ENCODE assay signal across 26 cellular contexts in genomic region chrX:29560065-29560464, GRCh38.
DNase-seq lines count a peak whose midpoint lies in the region; ATAC-seq, FAIRE-seq and TF ChIP-seq lines count a peak whose summit lies in the region.
"Had no signal": no experiment of that assay in that cellular context is flagged by ENCODE, and none has a peak within 500 bp of the region (broad histone marks: within the 10 kb centered on the region; RNA-seq: fewer than 3 reads in every experiment).

No MANE protein-coding gene starts in this region.

- CTCF ChIA-PET in OCI-LY7 (lab: Charles Lee; ENCODE audit: unreplicated experiment), result no interaction called here

- H3K4me3 ChIP-seq in astrocyte (ENCODE audit: insufficient read depth, low read depth, low read length), result no peak overlapping the region
- no peak overlapping the region for H3K4me3 ChIP-seq in pancreas
- no peak overlapping the region for H3K4me3 ChIP-seq in OCI-LY7 (ENCODE audit: low read depth, low read length, poor library complexity, severe bottlenecking)
- H3K4me3 ChIP-seq: A549; BLaER1 treated with 17β-estradiol and CSF1 and Interleukin-3, amounts not matched to agents 10 nM and 100 nM; GM23248 had no signal

- no peaks in the 10 kb centered on the region for H3K36me3 ChIP-seq in astrocyte (ENCODE audit: insufficient read depth, low read length)
- no peaks in the 10 kb centered on the region for H3K36me3 ChIP-seq in pancreas
- H3K36me3 ChIP-seq in OCI-LY7 (ENCODE audit: insufficient read depth, low read length), result no peaks in the 10 kb centered on the region
- H3K36me3 ChIP-seq: BE2C; BLaER1 treated with 17β-estradiol and CSF1 and Interleukin-3, amounts not matched to agents 10 nM and 100 nM had no signal

- intact Hi-C loops in pancreas (cut with DNase I) (no loop called here), OCI-LY7 (cut with micrococcal nuclease; ENCODE audit: unreplicated experiment) (no loop called here)

- H3K36me3 Mint-ChIP-seq in astrocyte (ENCODE audit: low read depth, unreplicated experiment), result no peaks in the 10 kb centered on the region
- H3K36me3 Mint-ChIP-seq: CD14-positive monocyte; CD8-positive, alpha-beta memory T cell had no signal

- ATAC-seq in pancreas, result no peak
- ATAC-seq: A549 had no signal

- H3K9me3 ChIP-seq in astrocyte (ENCODE audit: insufficient read depth, low read depth, low read length), result no peaks in the 10 kb centered on the region
- H3K9me3 ChIP-seq in pancreas, result peaks cover 0 to 3% (median 1%) of the 10 kb centered on the region in 4 donors
- H3K9me3 ChIP-seq in OCI-LY7 (ENCODE audit: low read length), result no peaks in the 10 kb centered on the region
- H3K9me3 ChIP-seq: BE2C had no signal

- no peaks in the 10 kb centered on the region for H3K9me2 ChIP-seq in OCI-LY7 (ENCODE audit: insufficient read depth, low read length)

- peaks cover 2% of the 10 kb centered on the region for H3K4me1 Mint-ChIP-seq in astrocyte (ENCODE audit: low read depth, unreplicated experiment)
- H3K4me1 Mint-ChIP-seq: CD14-positive monocyte; CD8-positive, alpha-beta memory T cell had no signal

- H4K20me1 ChIP-seq in astrocyte (ENCODE audit: insufficient read depth, low read length) (no peaks in the 10 kb centered on the region), OCI-LY7 (ENCODE audit: insufficient read depth, low read length) (no peaks in the 10 kb centered on the region)
- H4K20me1 ChIP-seq: BLaER1 treated with 17β-estradiol and CSF1 and Interleukin-3, amounts not matched to agents 10 nM and 100 nM had no signal

- DNase-seq in GM19239 (ENCODE audit: insufficient read length, low spot score), result no peak
- peak; percentile 6 for DNase-seq in NCI-H226
- no peak for DNase-seq in astrocyte (ENCODE audit: low read depth)
- DNase-seq in pancreas, result no peak
- DNase-seq in OCI-LY7 (ENCODE audit: low spot score), result no peak
- no peak for DNase-seq in urothelium cell line (ENCODE audit: low spot score)
- no peak for DNase-seq in activated CD8-positive, alpha-beta memory T cell treated with anti-CD3 and anti-CD28 coated beads, Interleukin-2, amount 50 U/mL, for 4 hours
- DNase-seq: 8988T; ACHN; AML-193; BE2C; Calu3; CD4-positive, alpha-beta T cell; CD8-positive, alpha-beta memory T cell; COR-L47; DMS53; DMS79 treated with DMSO at 0.1 percent for 48 hours; GF-D8; GM23248; H7; HCEC 1CT had no signal

- no peak overlapping the region for H3K9ac ChIP-seq in astrocyte (ENCODE audit: low read length)
- H3K9ac ChIP-seq: BLaER1 treated with 17β-estradiol and CSF1 and Interleukin-3, amounts not matched to agents 10 nM and 100 nM; GM23248 had no signal

- POLR2A ChIA-PET in OCI-LY7 (lab: Charles Lee), result interaction anchor here (0.5 kb wide), 1 partner anchor 79 kb away, joined by 5 read pairs; no protein-coding TSS in a partner anchor

- FAIRE-seq in GM19239 (lab: Jason Lieb, UNC) (peak; percentile 75), astrocyte (lab: Jason Lieb, UNC) (peak; percentile 83), pancreas (lab: Jason Lieb, UNC) (peak; percentile 75), urothelium cell line (lab: Jason Lieb, UNC) (no peak)
- FAIRE-seq: GM12892, H1 had no signal

- WGBS in pancreas, 2 donors, result 82 to 95% methylated on average over 1 of the region's 1 CpG

- no peaks in the 10 kb centered on the region for H3K4me1 ChIP-seq in astrocyte (ENCODE audit: insufficient read depth, low read length)
- H3K4me1 ChIP-seq in pancreas, result no peaks in the 10 kb centered on the region
- H3K4me1 ChIP-seq in OCI-LY7 (ENCODE audit: insufficient read depth, low read length, poor library complexity, severe bottlenecking), result no peaks in the 10 kb centered on the region
- H3K4me1 ChIP-seq: A549; BE2C; BLaER1 treated with 17β-estradiol and CSF1 and Interleukin-3, amounts not matched to agents 10 nM and 100 nM had no signal

- H3K4me3 Mint-ChIP-seq in astrocyte (ENCODE audit: unreplicated experiment), result no peak overlapping the region
- H3K4me3 Mint-ChIP-seq: CD14-positive monocyte; CD4-positive, alpha-beta T cell; CD8-positive, alpha-beta memory T cell had no signal

- TF ChIP-seq CTCF in astrocyte (IDR thresholded peaks at IDR 0.05; ENCODE audit: insufficient read depth, low read depth, low read length) (no peak), pancreas (IDR thresholded peaks at IDR 0.05) (no peak), OCI-LY7 (conservative IDR thresholded peaks at IDR 0.05; ENCODE audit: low read length) (no peak)

- BruUV-seq in OCI-LY7 (replicated peaks; lab: Mats Ljungman, UMichigan), result no TSS peak

- H3K4me2 ChIP-seq in astrocyte (ENCODE audit: low read length) (no peak overlapping the region), OCI-LY7 (ENCODE audit: low read length) (no peak overlapping the region)
- H3K4me2 ChIP-seq: A549; BLaER1 treated with 17β-estradiol and CSF1 and Interleukin-3, amounts not matched to agents 10 nM and 100 nM had no signal

- no peak overlapping the region for H3K27ac Mint-ChIP-seq in astrocyte (ENCODE audit: unreplicated experiment)
- H3K27ac Mint-ChIP-seq: CD14-positive monocyte; CD4-positive, alpha-beta T cell; CD8-positive, alpha-beta memory T cell had no signal

- H2AFZ ChIP-seq in astrocyte (ENCODE audit: low read depth, low read length) (no peak overlapping the region), OCI-LY7 (ENCODE audit: low read length) (no peak overlapping the region)
- H2AFZ ChIP-seq: GM23248 had no signal

- peaks cover 3% of the 10 kb centered on the region for H3K9me3 Mint-ChIP-seq in astrocyte (ENCODE audit: unreplicated experiment)
- H3K9me3 Mint-ChIP-seq: CD4-positive, alpha-beta T cell had no signal

- H3K27ac ChIP-seq in astrocyte (ENCODE audit: low read depth, low read length) (no peak overlapping the region), pancreas (no peak overlapping the region), OCI-LY7 (ENCODE audit: low read depth, low read length, poor library complexity, severe bottlenecking) (no peak overlapping the region)
- H3K27ac ChIP-seq: A549; BLaER1 treated with 17β-estradiol and CSF1 and Interleukin-3, amounts not matched to agents 10 nM and 100 nM; GM23248 had no signal

- no peaks in the 10 kb centered on the region for H3K27me3 ChIP-seq in astrocyte (ENCODE audit: insufficient read depth, low read length)
- no peaks in the 10 kb centered on the region for H3K27me3 ChIP-seq in pancreas
- H3K27me3 ChIP-seq: BE2C; BLaER1 treated with 17β-estradiol and CSF1 and Interleukin-3, amounts not matched to agents 10 nM and 100 nM had no signal

- H3K79me2 ChIP-seq in astrocyte (ENCODE audit: insufficient read depth, low read length), result no peaks in the 10 kb centered on the region
- no peaks in the 10 kb centered on the region for H3K79me2 ChIP-seq in OCI-LY7 (ENCODE audit: insufficient read depth, low read depth, low read length)

- no peaks in the 10 kb centered on the region for H3K27me3 Mint-ChIP-seq in astrocyte (ENCODE audit: low read depth, unreplicated experiment)
- H3K27me3 Mint-ChIP-seq: CD4-positive, alpha-beta T cell had no signal
